1 cellular context compared by ENCODE assay signal in genomic region chrX:1417921-1418875, GRCh38.
TF ChIP-seq lines count a peak whose summit lies in the region.

No MANE protein-coding gene starts in this region.

TF ChIP-seq in HCT116, 20 proteins besides CTCF, POLR2A, EP300 and RAD21 (continued from another document):
- TF ChIP-seq REST (IDR thresholded peaks at IDR 0.05; ENCODE audit: low read depth) (no peak), CBX3 (IDR thresholded peaks at IDR 0.05; ENCODE audit: low read depth) (no peak), CEBPB (IDR thresholded peaks at IDR 0.05; ENCODE audit: low read depth) (no peak)
TF ChIP-seq in HCT116: peak in this region for 0.
